26 cellular contexts compared by ENCODE assay signal in genomic region chr3:190645932-190646331, GRCh38.
"Had no signal": no experiment of that assay in that cellular context is flagged by ENCODE, and none has a peak within 500 bp of the region (broad histone marks: within the 10 kb centered on the region; RNA-seq: fewer than 3 reads in every experiment).

No MANE protein-coding gene starts in this region.

- H3K4me1 Mint-ChIP-seq: activated B cell treated with CpG ODN at 0.5 μM for 24 hours; activated CD8-positive, alpha-beta memory T cell treated with anti-CD3 and anti-CD28 coated beads, Interleukin-2, amount 10 ng/mL, durations not matched to agents 7 days and 5 days; activated naive CD4-positive, alpha-beta T cell treated with anti-CD3 and anti-CD28 coated beads, Interleukin-2, amount 10 ng/mL, durations not matched to agents 7 days and 5 days; activated naive CD8-positive, alpha-beta T cell treated with anti-CD3 and anti-CD28 coated beads, Interleukin-2, amount 10 ng/mL, durations not matched to agents 7 days and 5 days had no signal

- H3K27ac Mint-ChIP-seq: activated B cell treated with CpG ODN at 0.5 μM for 24 hours; activated CD4-positive, alpha-beta T cell treated with anti-CD3 and anti-CD28 coated beads, Interleukin-2, amount 10 ng/mL, durations not matched to agents 24 days and 14 days; activated CD8-positive, alpha-beta memory T cell treated with anti-CD3 and anti-CD28 coated beads, Interleukin-2, amount 10 ng/mL, durations not matched to agents 7 days and 5 days; activated naive CD4-positive, alpha-beta T cell treated with anti-CD3 and anti-CD28 coated beads, Interleukin-2, amount 10 ng/mL, durations not matched to agents 7 days and 5 days; activated naive CD8-positive, alpha-beta T cell treated with anti-CD3 and anti-CD28 coated beads, Interleukin-2, amount 10 ng/mL, durations not matched to agents 7 days and 5 days; activated T-helper 2 cell treated with anti-CD3 and anti-CD28 coated beads, Interferon-gamma antibody, Interleukin-2, Interleukin-4, amounts not matched to agents 10 μg/mL and 5 μg/mL and 100 μg/mL, durations not matched to agents 14 hours and 24 hours and 36 hours; T-helper 17 cell had no signal

- H3K9me3 Mint-ChIP-seq: activated B cell treated with CpG ODN at 0.5 μM for 24 hours; activated CD4-positive, alpha-beta T cell treated with anti-CD3 and anti-CD28 coated beads, Interleukin-2, amount 10 ng/mL, durations not matched to agents 24 days and 14 days; activated naive CD4-positive, alpha-beta T cell treated with anti-CD3 and anti-CD28 coated beads, Interleukin-2, amount 10 ng/mL, durations not matched to agents 7 days and 5 days; activated naive CD8-positive, alpha-beta T cell treated with anti-CD3 and anti-CD28 coated beads, Interleukin-2, amount 10 ng/mL, durations not matched to agents 7 days and 5 days; activated T-cell treated with anti-CD3 and anti-CD28 coated beads, Interleukin-2, amount 50 U/mL, for 4 hours; activated T-helper 2 cell treated with anti-CD3 and anti-CD28 coated beads, Interferon-gamma antibody, Interleukin-2, Interleukin-4, amounts not matched to agents 10 μg/mL and 5 μg/mL and 100 μg/mL, durations not matched to agents 14 hours and 24 hours and 36 hours had no signal

- H3K27me3 Mint-ChIP-seq: activated B cell treated with CpG ODN at 0.5 μM for 24 hours; activated CD4-positive, alpha-beta T cell treated with anti-CD3 and anti-CD28 coated beads, Interleukin-2, amount 10 ng/mL, durations not matched to agents 24 days and 14 days; activated CD8-positive, alpha-beta memory T cell treated with anti-CD3 and anti-CD28 coated beads, Interleukin-2, amount 10 ng/mL, durations not matched to agents 7 days and 5 days; activated naive CD4-positive, alpha-beta T cell treated with anti-CD3 and anti-CD28 coated beads, Interleukin-2, amount 10 ng/mL, durations not matched to agents 7 days and 5 days; activated naive CD8-positive, alpha-beta T cell treated with anti-CD3 and anti-CD28 coated beads, Interleukin-2, amount 10 ng/mL, durations not matched to agents 7 days and 5 days; T-helper 17 cell had no signal

- H3K36me3 ChIP-seq: adrenal gland, SJSA1 had no signal

- H3K9me3 ChIP-seq: adrenal gland, SJSA1 had no signal

- H3K27me3 ChIP-seq: adrenal gland, SJSA1 had no signal

- H3K9ac ChIP-seq: KMS-11 had no signal

- H3K4me3 ChIP-seq: adrenal gland, SJSA1 had no signal

- H3K27ac ChIP-seq: adrenal gland, KMS-11, SJSA1 had no signal

- H3K4me1 ChIP-seq: adrenal gland, SJSA1 had no signal

- ATAC-seq: activated CD8-positive, alpha-beta memory T cell treated with anti-CD3 and anti-CD28 coated beads, Interleukin-2, amount 10 ng/mL, durations not matched to agents 7 days and 5 days; activated T-cell treated with anti-CD3 and anti-CD28 coated beads, Interleukin-2, amount 50 U/mL, for 4 hours; PC-3; T-helper 17 cell had no signal

- H3K4me3 Mint-ChIP-seq: activated B cell treated with CpG ODN at 0.5 μM for 24 hours; activated CD4-positive, alpha-beta T cell treated with anti-CD3 and anti-CD28 coated beads, Interleukin-2, amount 10 ng/mL, durations not matched to agents 24 days and 14 days; activated CD8-positive, alpha-beta memory T cell treated with anti-CD3 and anti-CD28 coated beads, Interleukin-2, amount 10 ng/mL, durations not matched to agents 7 days and 5 days; activated naive CD4-positive, alpha-beta T cell treated with anti-CD3 and anti-CD28 coated beads, Interleukin-2, amount 10 ng/mL, durations not matched to agents 7 days and 5 days; activated naive CD8-positive, alpha-beta T cell treated with anti-CD3 and anti-CD28 coated beads, Interleukin-2, amount 10 ng/mL, durations not matched to agents 7 days and 5 days; activated T-cell treated with anti-CD3 and anti-CD28 coated beads, Interleukin-2, amount 50 U/mL, for 4 hours; T-helper 17 cell had no signal

- DNase-seq: activated B cell treated with CpG ODN at 0.5 μM for 24 hours; activated CD4-positive, alpha-beta T cell treated with anti-CD3 and anti-CD28 coated beads for 1 hour; activated CD4-positive, alpha-beta T cell treated with anti-CD3 and anti-CD28 coated beads, Interleukin-2, amount 10 ng/mL, durations not matched to agents 24 days and 14 days; activated CD4-positive, alpha-beta T cell treated with anti-CD3 and anti-CD28 coated beads, Interleukin-2, amount 50 U/mL, for 48 hours; activated CD8-positive, alpha-beta memory T cell treated with anti-CD3 and anti-CD28 coated beads, Interleukin-2, amount 10 ng/mL, durations not matched to agents 7 days and 5 days; activated gamma-delta T cell treated with Interleukin-2 at 50 U/mL for 16 hours; activated naive CD4-positive, alpha-beta T cell treated with anti-CD3 and anti-CD28 coated beads, Interleukin-2, amount 10 ng/mL, durations not matched to agents 7 days and 5 days; activated naive CD8-positive, alpha-beta T cell treated with anti-CD3 and anti-CD28 coated beads, Interleukin-2, amount 10 ng/mL, durations not matched to agents 7 days and 5 days; activated T-cell treated with anti-CD3 and anti-CD28 coated beads, Interleukin-2, amount 50 U/mL, for 4 hours; adrenal gland; anterior cingulate cortex; cerebellar nuclear complex; MV-4-11; NCI-H1105; NCI-H1436 treated with DMSO at 0.1 percent for 48 hours; NCI-H187; NCI-H2081; NCI-H446; NCI-H524; PC-3; SHP77; T-helper 17 cell; T-helper 9 cell had no signal
